ENCODE assay signal across 31 cellular contexts in the genomic region with DNA sequence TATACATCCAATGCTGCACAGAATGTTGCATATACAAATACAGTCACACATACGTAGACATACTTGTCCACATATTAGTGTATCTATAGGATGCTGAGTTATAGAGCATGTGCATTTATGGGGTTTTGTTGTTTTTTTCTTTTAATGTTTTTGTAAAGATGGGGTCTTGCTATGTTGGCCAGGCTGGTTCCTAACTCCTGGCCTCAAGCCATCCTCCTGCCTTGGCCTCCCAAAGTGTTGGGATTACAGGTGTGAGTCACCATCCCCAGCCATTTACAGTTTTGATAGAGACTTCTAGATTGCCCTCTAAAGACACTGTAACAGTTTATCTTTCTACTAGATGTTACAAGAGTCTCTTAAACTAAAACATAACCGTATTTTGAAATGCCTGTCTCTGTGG.
"Had no signal": no experiment of that assay in that cellular context is flagged by ENCODE, and none has a peak within 500 bp of the region (broad histone marks: within the 10 kb centered on the region; RNA-seq: fewer than 3 reads in every experiment).

No MANE protein-coding gene starts in this region.

- H3K4me1 Mint-ChIP-seq: activated CD4-positive, alpha-beta T cell treated with anti-CD3 and anti-CD28 coated beads, Interleukin-2, amount 10 ng/mL, durations not matched to agents 7 days and 5 days; activated naive CD4-positive, alpha-beta T cell treated with anti-CD3 and anti-CD28 coated beads, Interleukin-2, amount 10 ng/mL, durations not matched to agents 7 days and 5 days; brain had no signal

- H3K4me1 ChIP-seq: ascending aorta, breast epithelium, esophagus squamous epithelium, gastroesophageal sphincter had no signal

- H3K4me3 ChIP-seq: ascending aorta, breast epithelium, esophagus squamous epithelium, gastroesophageal sphincter had no signal

- DNase-seq: activated CD4-positive, alpha-beta memory T cell treated with anti-CD3 and anti-CD28 coated beads, Interleukin-2, amount 10 ng/mL, durations not matched to agents 7 days and 5 days; activated CD4-positive, alpha-beta T cell treated with anti-CD3 and anti-CD28 coated beads for 1 hour; activated CD4-positive, alpha-beta T cell treated with anti-CD3 and anti-CD28 coated beads for 4 hours; activated CD4-positive, alpha-beta T cell treated with anti-CD3 and anti-CD28 coated beads, Interleukin-2, amount 10 ng/mL, durations not matched to agents 7 days and 5 days; activated CD4-positive, alpha-beta T cell treated with anti-CD3 and anti-CD28 coated beads, Interleukin-2, amount 50 U/mL, for 4 hours; activated CD8-positive, alpha-beta memory T cell treated with anti-CD3 and anti-CD28 coated beads, Interleukin-2, amount 50 U/mL, for 48 hours; activated gamma-delta T cell; activated naive CD4-positive, alpha-beta T cell; activated naive CD4-positive, alpha-beta T cell treated with anti-CD3 and anti-CD28 coated beads, Interleukin-2, amount 10 ng/mL, durations not matched to agents 7 days and 5 days; activated naive CD8-positive, alpha-beta T cell treated with anti-CD3 and anti-CD28 coated beads, Interleukin-2, amount 10 ng/mL, durations not matched to agents 7 days and 5 days; activated T-cell treated with anti-CD3 and anti-CD28 coated beads for 4 hours; activated T-cell treated with anti-CD3 and anti-CD28 coated beads, Interleukin-2, amount 50 U/mL, for 24 hours; activated T-cell treated with anti-CD3 and anti-CD28 coated beads, Interleukin-2, amount 50 U/mL, for 72 hours; cortex of kidney; dermis blood vessel endothelial cell; effector CD4-positive, alpha-beta T cell; effector memory CD8-positive, alpha-beta T cell; esophagus squamous epithelium; foreskin melanocyte; hippocampal formation; T-helper 1 cell; T-helper 2 cell had no signal

- H3K27ac Mint-ChIP-seq: activated CD4-positive, alpha-beta memory T cell treated with anti-CD3 and anti-CD28 coated beads, Interleukin-2, amount 10 ng/mL, durations not matched to agents 7 days and 5 days; activated CD4-positive, alpha-beta T cell treated with anti-CD3 and anti-CD28 coated beads, Interleukin-2, amount 10 ng/mL, durations not matched to agents 7 days and 5 days; activated naive CD4-positive, alpha-beta T cell treated with anti-CD3 and anti-CD28 coated beads, Interleukin-2, amount 10 ng/mL, durations not matched to agents 7 days and 5 days; activated naive CD4-positive, alpha-beta T cell treated with anti-CD3 and anti-CD28 coated beads, Interleukin-2, amount 50 U/mL, for 72 hours; activated naive CD8-positive, alpha-beta T cell treated with anti-CD3 and anti-CD28 coated beads, Interleukin-2, amount 10 ng/mL, durations not matched to agents 7 days and 5 days; activated T-cell treated with anti-CD3 and anti-CD28 coated beads, Interleukin-2, amount 50 U/mL, for 24 hours; brain had no signal

- H3K27me3 Mint-ChIP-seq: activated CD4-positive, alpha-beta memory T cell treated with anti-CD3 and anti-CD28 coated beads, Interleukin-2, amount 10 ng/mL, durations not matched to agents 7 days and 5 days; activated CD4-positive, alpha-beta T cell treated with anti-CD3 and anti-CD28 coated beads, Interleukin-2, amount 10 ng/mL, durations not matched to agents 7 days and 5 days; activated naive CD4-positive, alpha-beta T cell treated with anti-CD3 and anti-CD28 coated beads, Interleukin-2, amount 10 ng/mL, durations not matched to agents 7 days and 5 days; activated naive CD8-positive, alpha-beta T cell treated with anti-CD3 and anti-CD28 coated beads, Interleukin-2, amount 10 ng/mL, durations not matched to agents 7 days and 5 days; activated T-cell treated with anti-CD3 and anti-CD28 coated beads, Interleukin-2, amount 50 U/mL, for 24 hours; brain; central memory CD8-positive, alpha-beta T cell; effector memory CD8-positive, alpha-beta T cell had no signal

- H3K9me3 Mint-ChIP-seq: activated CD4-positive, alpha-beta memory T cell treated with anti-CD3 and anti-CD28 coated beads, Interleukin-2, amount 10 ng/mL, durations not matched to agents 7 days and 5 days; activated CD4-positive, alpha-beta T cell treated with anti-CD3 and anti-CD28 coated beads, Interleukin-2, amount 10 ng/mL, durations not matched to agents 7 days and 5 days; activated naive CD4-positive, alpha-beta T cell treated with anti-CD3 and anti-CD28 coated beads, Interleukin-2, amount 10 ng/mL, durations not matched to agents 7 days and 5 days; activated naive CD4-positive, alpha-beta T cell treated with anti-CD3 and anti-CD28 coated beads, Interleukin-2, amount 50 U/mL, for 72 hours; activated naive CD8-positive, alpha-beta T cell treated with anti-CD3 and anti-CD28 coated beads, Interleukin-2, amount 10 ng/mL, durations not matched to agents 7 days and 5 days; activated T-cell treated with anti-CD3 and anti-CD28 coated beads, Interleukin-2, amount 50 U/mL, for 24 hours; activated T-cell treated with anti-CD3 and anti-CD28 coated beads, Interleukin-2, amount 50 U/mL, for 72 hours; brain; central memory CD8-positive, alpha-beta T cell; effector memory CD8-positive, alpha-beta T cell had no signal

- H3K27ac ChIP-seq: ascending aorta, breast epithelium, epithelial cell of prostate, esophagus squamous epithelium, gastroesophageal sphincter had no signal

- H3K27me3 ChIP-seq: ascending aorta, breast epithelium, esophagus squamous epithelium, gastroesophageal sphincter had no signal

- ATAC-seq: activated naive CD4-positive, alpha-beta T cell treated with anti-CD3 and anti-CD28 coated beads, Interleukin-2, amount 50 U/mL, for 72 hours; activated T-cell treated with anti-CD3 and anti-CD28 coated beads, Interleukin-2, amount 50 U/mL, for 72 hours; effector memory CD8-positive, alpha-beta T cell; gastroesophageal sphincter had no signal

- FAIRE-seq: colon, endothelial cell of umbilical vein had no signal

- H3K9me3 ChIP-seq: ascending aorta, breast epithelium, esophagus squamous epithelium, gastroesophageal sphincter had no signal

- H3K4me3 Mint-ChIP-seq: activated CD4-positive, alpha-beta memory T cell treated with anti-CD3 and anti-CD28 coated beads, Interleukin-2, amount 10 ng/mL, durations not matched to agents 7 days and 5 days; activated CD4-positive, alpha-beta T cell treated with anti-CD3 and anti-CD28 coated beads, Interleukin-2, amount 10 ng/mL, durations not matched to agents 7 days and 5 days; activated naive CD4-positive, alpha-beta T cell treated with anti-CD3 and anti-CD28 coated beads, Interleukin-2, amount 10 ng/mL, durations not matched to agents 7 days and 5 days; activated naive CD8-positive, alpha-beta T cell treated with anti-CD3 and anti-CD28 coated beads, Interleukin-2, amount 10 ng/mL, durations not matched to agents 7 days and 5 days; activated T-cell treated with anti-CD3 and anti-CD28 coated beads, Interleukin-2, amount 50 U/mL, for 24 hours; activated T-cell treated with anti-CD3 and anti-CD28 coated beads, Interleukin-2, amount 50 U/mL, for 72 hours; brain; central memory CD8-positive, alpha-beta T cell had no signal
